Comparison of ENCODE assay signal across 9 cellular contexts in genomic region chr11:110463153-110463552, GRCh38. TPM values are rescaled to one million over a fixed set of nuclear protein-coding genes. Genes with fewer than 3 reads are reported as not detected.
DNase-seq lines count a peak whose midpoint lies in the region; ATAC-seq and TF ChIP-seq lines count a peak whose summit lies in the region.
"Had no signal": no experiment of that assay in that cellular context is flagged by ENCODE, and none has a peak within 500 bp of the region (broad histone marks: within the 10 kb centered on the region; RNA-seq: fewer than 3 reads in every experiment).

No MANE protein-coding gene starts in this region.

- H3K9me2 ChIP-seq in OCI-LY1 (ENCODE audit: low read depth, low read length) = no peaks in the 10 kb centered on the region

- H4K20me1 ChIP-seq in OCI-LY1 (ENCODE audit: insufficient read depth, low read length) = no peaks in the 10 kb centered on the region

- H3K9me3 Mint-ChIP-seq in HFFc6 = no peaks in the 10 kb centered on the region
- H3K9me3 Mint-ChIP-seq in effector memory CD8-positive, alpha-beta T cell = no peaks in the 10 kb centered on the region
- H3K9me3 Mint-ChIP-seq: naive thymus-derived CD8-positive, alpha-beta T cell had no signal

- peaks cover 2% of the 10 kb centered on the region; the same call in 1 of the 2 replicates for H3K27me3 Mint-ChIP-seq in HFFc6 (ENCODE audit: insufficient read depth)
- no peaks in the 10 kb centered on the region for H3K27me3 Mint-ChIP-seq in effector memory CD8-positive, alpha-beta T cell
- H3K27me3 Mint-ChIP-seq: naive thymus-derived CD8-positive, alpha-beta T cell had no signal

- no peak overlapping the region for H3K27ac ChIP-seq in OCI-LY1 (ENCODE audit: low read depth, low read length, poor library complexity, severe bottlenecking)

- peaks cover 56% of the 10 kb centered on the region for H3K36me3 ChIP-seq in OCI-LY1 (ENCODE audit: insufficient read depth, low read length)
- no peaks in the 10 kb centered on the region for H3K36me3 ChIP-seq in mucosa of descending colon (ENCODE audit: low read depth)

- H3K27ac Mint-ChIP-seq in HFFc6 = no peak overlapping the region; the same call in 1 of the 2 replicates
- peak overlapping the region in 1 of 2 donors; percentile 77 for H3K27ac Mint-ChIP-seq in effector memory CD8-positive, alpha-beta T cell

- H3K4me3 Mint-ChIP-seq in HFFc6 = no peak overlapping the region
- H3K4me3 Mint-ChIP-seq in effector memory CD8-positive, alpha-beta T cell = no peak overlapping the region
- H3K4me3 Mint-ChIP-seq: naive thymus-derived CD8-positive, alpha-beta T cell had no signal

- no peaks in the 10 kb centered on the region for H3K4me1 ChIP-seq in OCI-LY1 (ENCODE audit: insufficient read depth, low read length, severe bottlenecking)
- H3K4me1 ChIP-seq in mucosa of descending colon (ENCODE audit: low read depth) = peaks cover 2% of the 10 kb centered on the region

- no peaks in the 10 kb centered on the region for H3K27me3 ChIP-seq in OCI-LY1 (ENCODE audit: insufficient read depth, low read length)

- H3K4me1 Mint-ChIP-seq in HFFc6 (ENCODE audit: low read depth) = no peaks in the 10 kb centered on the region
- peaks cover 2 to 8% of the 10 kb centered on the region in 2 donors for H3K4me1 Mint-ChIP-seq in effector memory CD8-positive, alpha-beta T cell (ENCODE audit: low read depth in 2 of 2)

- TF ChIP-seq CTCF in HFFc6 (IDR thresholded peaks at IDR 0.05) (peak; percentile 76), OCI-LY1 (IDR thresholded peaks at IDR 0.05; ENCODE audit: low read length) (peak; percentile 89), mucosa of descending colon (IDR thresholded peaks at IDR 0.05) (peak; percentile 22)

- DNase-seq in DMS53 treated with DMSO at 0.1 percent for 48 hours (lab: John Stamatoyannopoulos, UW; ENCODE audit: unreplicated experiment) (peak; percentile 18), HFFc6 (peak; percentile 11), mucosa of descending colon (peak in 2 of 3 donors; percentile 67 to 69), GM19240 (ENCODE audit: insufficient read length, low spot score) (no peak)
- peak; percentile 28 to 41 (median 32) for DNase-seq in effector memory CD8-positive, alpha-beta T cell

- H3K79me2 ChIP-seq in OCI-LY1 (ENCODE audit: insufficient read depth, low read length) = no peaks in the 10 kb centered on the region

- no peaks in the 10 kb centered on the region for H3F3A ChIP-seq in OCI-LY1 (ENCODE audit: insufficient read depth, low read length)

- H3K4me3 ChIP-seq in OCI-LY1 (ENCODE audit: low read depth, low read length, poor library complexity, severe bottlenecking) (no peak overlapping the region), mucosa of descending colon (no peak overlapping the region)

- H3K9ac ChIP-seq in OCI-LY1 (ENCODE audit: low read length) = no peak overlapping the region

- H3K9me3 ChIP-seq in OCI-LY1 (ENCODE audit: low read length) (no peaks in the 10 kb centered on the region), mucosa of descending colon (no peaks in the 10 kb centered on the region)

- no peak overlapping the region for H2AFZ ChIP-seq in OCI-LY1 (ENCODE audit: low read length)

- intact Hi-C loops in mucosa of descending colon (cut with DNase I, micrococcal nuclease) = no loop called here

- no peaks in the 10 kb centered on the region for H3K36me3 Mint-ChIP-seq in HFFc6 (ENCODE audit: low read depth)
- H3K36me3 Mint-ChIP-seq in effector memory CD8-positive, alpha-beta T cell (ENCODE audit: insufficient read depth) = peaks cover 30% of the 10 kb centered on the region

- H3K4me2 ChIP-seq in OCI-LY1 (ENCODE audit: low read length) = no peak overlapping the region

- peak; percentile 81 for ATAC-seq in effector memory CD8-positive, alpha-beta T cell (replicated peaks)
- ATAC-seq in mucosa of descending colon = peak; percentile 73
- ATAC-seq in GM19324 (IDR thresholded peaks at IDR 0.05; ENCODE audit: low FRiP score, unreplicated experiment) = no peak
- no peak for ATAC-seq in HG02623 (IDR thresholded peaks at IDR 0.05; ENCODE audit: unreplicated experiment)
- ATAC-seq: naive thymus-derived CD8-positive, alpha-beta T cell had no signal

RNA-seq across cellular contexts. Expression of gene FDX1, which starts 33.4 kb away (rescaled TPM):
- 10 to 100 TPM in 1 of 6 experiments, 1 to 10 TPM in 5; 7.3 to 10.3 (median 9.5) TPM for total RNA-seq in HFFc6 (2021; fragmentation: NEBNext Ultra II Directional; extraction: Animal tissue kit (Norgen Biotek cat#: 25700))
- 10 to 100 TPM; 18.7 to 24.3 (median 19.0) TPM for total RNA-seq in mucosa of descending colon

Comparison
In these comparisons a context has a peak if more than half of its experiments do, and no peak if none do; other contexts are left out.
1. CTCF ChIP-seq: peak in every context shown above with its lines; median percentile 89 in OCI-LY1; 76 in HFFc6; 22 in mucosa of descending colon.
2. ATAC-seq: peak in effector memory CD8-positive, alpha-beta T cell (single experiment) and mucosa of descending colon (single experiment); none in GM19324 (single experiment) and HG02623 (single experiment).